Comparison of ENCODE assay signal across 8 cellular contexts in the genomic region with DNA sequence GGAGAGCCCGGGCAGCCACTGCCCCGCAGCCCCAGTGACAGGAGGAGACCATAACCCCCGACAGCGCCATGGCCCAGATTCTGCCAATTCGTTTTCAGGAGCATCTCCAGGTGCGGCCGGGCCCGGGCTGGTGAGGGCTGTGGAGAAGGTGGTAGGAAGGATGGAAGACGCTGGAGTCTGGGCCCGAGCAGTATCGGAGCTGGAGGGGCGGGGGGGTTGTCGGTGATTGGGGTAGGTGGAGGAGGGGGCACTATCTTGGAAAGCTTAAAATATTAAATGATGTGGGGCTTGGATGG. TPM values are rescaled to one million over a fixed set of nuclear protein-coding genes. Genes with fewer than 3 reads are reported as not detected.
A peak's percentile ranks its signal among the peaks of the same experiment; 100 is the strongest.
DNase-seq lines count a peak whose midpoint lies in the region; ATAC-seq and TF ChIP-seq lines count a peak whose summit lies in the region.

No MANE protein-coding gene starts in this region.

- H3K4me3 ChIP-seq in RWPE2 (ENCODE audit: severe bottlenecking) (peak overlapping the region; percentile 97), fibroblast of mammary gland (ENCODE audit: control insufficient read depth, low read depth, low read length) (peak overlapping the region; percentile 93), sigmoid colon (peak overlapping the region; percentile 72 to 85 (median 85))

- H3K27me3 ChIP-seq in RWPE2 (ENCODE audit: insufficient read depth, poor library complexity, severe bottlenecking) (no peaks in the 10 kb centered on the region), sigmoid colon (no peaks in the 10 kb centered on the region)

- DNase-seq in RWPE2 (ENCODE audit: low spot score) = peak; percentile 70
- DNase-seq in fibroblast of mammary gland (ENCODE audit: low read depth) = no peak
- DNase-seq in sigmoid colon = no peak
- no peak for DNase-seq in OCI-M2 (lab: John Stamatoyannopoulos, UW; ENCODE audit: unreplicated experiment)
- no peak for DNase-seq in HK-2 (ENCODE audit: unreplicated experiment)
- no peak for DNase-seq in dermis blood vessel endothelial cell
- DNase-seq in DMS114 treated with DMSO at 0.1 percent for 48 hours (lab: John Stamatoyannopoulos, UW; ENCODE audit: unreplicated experiment) = no peak

- TF ChIP-seq POLR2A in sigmoid colon (IDR thresholded peaks at IDR 0.05) = no peak

- ATAC-seq in GM18909 (IDR thresholded peaks at IDR 0.05; ENCODE audit: poor library complexity, unreplicated experiment) = peak; percentile 11
- ATAC-seq in RWPE2 (ENCODE audit: low read depth) = no peak; the same call in 1 of the 3 replicates

- peaks cover 39% of the 10 kb centered on the region for H3K4me1 ChIP-seq in RWPE2 (ENCODE audit: insufficient read depth, poor library complexity, severe bottlenecking)
- H3K4me1 ChIP-seq in sigmoid colon = peaks cover 0 to 55% (median 48%) of the 10 kb centered on the region in 4 donors

- H3K36me3 ChIP-seq in RWPE2 (ENCODE audit: low read depth) (peaks cover 34% of the 10 kb centered on the region), sigmoid colon (no peaks in the 10 kb centered on the region)

- no peak for TF ChIP-seq EP300 in sigmoid colon (IDR thresholded peaks at IDR 0.05)

- H3K9me3 ChIP-seq in RWPE2 (ENCODE audit: severe bottlenecking) = no peaks in the 10 kb centered on the region
- H3K9me3 ChIP-seq in sigmoid colon = no peaks in the 10 kb centered on the region

- 0 to 1% methylated on average over 13 of the region's 13 CpGs for whole genome bisulfite sequencing in sigmoid colon, 2 donors

- intact Hi-C loops in sigmoid colon (cut with DNase I) = no loop called here

- TF ChIP-seq CTCF in RWPE2 (IDR thresholded peaks at IDR 0.05; ENCODE audit: poor library complexity, severe bottlenecking) (no peak), fibroblast of mammary gland (conservative IDR thresholded peaks at IDR 0.05; ENCODE audit: control insufficient read depth, insufficient read depth, low read depth, low read length) (no peak), sigmoid colon (IDR thresholded peaks at IDR 0.05) (no peak)

- peak overlapping the region; percentile 88 for H3K27ac ChIP-seq in RWPE2 (ENCODE audit: poor library complexity, severe bottlenecking)
- H3K27ac ChIP-seq in sigmoid colon = peak overlapping the region; percentile 95 to 98 (median 96)

RNA-seq across cellular contexts. Expression of gene CLTC, which starts 0.3 kb away (rescaled TPM):
- total RNA-seq in sigmoid colon (100 to 1,000 TPM; 206 to 236 (median 214) TPM), dermis blood vessel endothelial cell (477 and 761 TPM in 2 replicates)
- 100 to 1,000 TPM in 1 of 3 donors, 10 to 100 TPM in 2; 87.1 to 109 (median 90.2) TPM for polyA plus RNA-seq in sigmoid colon

RNA-seq across cellular contexts. Expression of gene DHX40, which starts 54.6 kb away (rescaled TPM):
- total RNA-seq in sigmoid colon (10 to 100 TPM; 36.8 to 53.2 (median 41.3) TPM), dermis blood vessel endothelial cell (70.5 and 71.3 TPM in 2 replicates)
- polyA plus RNA-seq in sigmoid colon = 10 to 100 TPM; 13.8 to 16.2 (median 14.6) TPM
